1 cellular context compared by ENCODE assay signal in genomic region chr15:55990986-55991385, GRCh38.
TF ChIP-seq lines count a peak whose summit lies in the region.

No MANE protein-coding gene starts in this region.

TF ChIP-seq in HCT116, 20 proteins besides CTCF, POLR2A, EP300 and RAD21 (continued from another document):
- TF ChIP-seq REST (IDR thresholded peaks at IDR 0.05; ENCODE audit: low read depth): no peak
- TF ChIP-seq EZH2 (IDR thresholded peaks at IDR 0.05): no peak
- no peak for TF ChIP-seq TCF7L2 (IDR thresholded peaks at IDR 0.05; ENCODE audit: borderline replicate concordance, extremely low read depth, insufficient read depth, insufficient read length)
- no peak for TF ChIP-seq ATF3 (IDR thresholded peaks at IDR 0.05)
- no peak for TF ChIP-seq POLR2AphosphoS5 (IDR thresholded peaks at IDR 0.05; ENCODE audit: low read depth, low read length)
- no peak for TF ChIP-seq EGR1 (IDR thresholded peaks at IDR 0.05; ENCODE audit: low read depth)
- TF ChIP-seq, protein P1, sequence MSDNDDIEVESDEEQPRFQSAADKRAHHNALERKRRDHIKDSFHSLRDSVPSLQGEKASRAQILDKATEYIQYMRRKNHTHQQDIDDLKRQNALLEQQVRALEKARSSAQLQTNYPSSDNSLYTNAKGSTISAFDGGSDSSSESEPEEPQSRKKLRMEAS (IDR thresholded peaks at IDR 0.05): no peak
- no peak for TF ChIP-seq SP1 (IDR thresholded peaks at IDR 0.05; ENCODE audit: low read depth)
- no peak for TF ChIP-seq ZBTB33 (IDR thresholded peaks at IDR 0.05; ENCODE audit: extremely low read depth, insufficient replicate concordance, low read length)
